In the genomic region with DNA sequence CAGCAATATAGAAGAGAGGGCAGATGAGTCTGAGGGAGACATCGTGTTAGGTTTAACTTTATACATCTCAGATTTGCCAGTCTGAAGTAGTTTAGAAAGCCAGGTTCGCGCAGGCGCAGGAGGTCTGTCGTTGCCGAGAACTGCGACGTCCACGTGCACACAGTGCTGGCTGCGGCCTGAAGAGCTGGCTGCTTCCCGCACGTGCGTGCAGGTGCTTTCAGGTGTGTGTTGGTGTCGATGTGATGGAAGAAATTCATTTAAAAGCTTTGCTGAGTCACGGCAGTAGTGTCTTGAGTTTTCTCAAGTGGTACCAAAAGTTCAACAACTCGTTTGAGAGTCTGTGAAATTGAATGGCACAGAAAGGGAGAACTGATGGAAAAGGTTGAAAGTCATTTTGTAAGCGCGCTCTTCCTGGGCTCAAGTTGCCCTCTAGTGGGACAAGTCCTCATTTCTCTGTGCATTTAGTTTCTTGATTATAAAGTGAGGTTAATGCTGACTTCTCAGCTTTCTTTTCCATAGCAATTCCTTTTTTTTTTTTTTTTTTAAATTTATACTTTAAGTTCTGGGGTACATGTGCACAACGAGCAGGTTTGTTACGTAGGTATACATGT, we compare ENCODE assay signal across 8 cellular contexts. TPM values are rescaled to one million over a fixed set of nuclear protein-coding genes. Genes with fewer than 3 reads are reported as not detected.
DNase-seq lines count a peak whose midpoint lies in the region; ATAC-seq and TF ChIP-seq lines count a peak whose summit lies in the region.

No MANE protein-coding gene starts in this region.

- no peak for ATAC-seq in activated naive CD8-positive, alpha-beta T cell treated with anti-CD3 and anti-CD28 coated beads, Interleukin-2, amount 10 ng/mL, durations not matched to agents 7 days and 5 days (ENCODE audit: low read depth)
- ATAC-seq in left lung, result peak; percentile 92

- intact Hi-C loops in CD14-positive monocyte (cut with micrococcal nuclease) (no loop called here), left lung (cut with DNase I) (no loop called here)

- H3K9me2 ChIP-seq in GM23248 (ENCODE audit: insufficient read depth), result no peaks in the 10 kb centered on the region

- no peaks in the 10 kb centered on the region for H4K20me1 ChIP-seq in GM23248 (ENCODE audit: insufficient read depth)

- H2AFZ ChIP-seq in GM23248, result no peak overlapping the region

- H3K9me3 ChIP-seq in GM23248 (ENCODE audit: low read depth) (no peaks in the 10 kb centered on the region), left lung (no peaks in the 10 kb centered on the region)

- H3K27ac ChIP-seq in GM23248, result no peak overlapping the region
- H3K27ac ChIP-seq in left lung, result no peak overlapping the region

- H3F3A ChIP-seq in GM23248 (ENCODE audit: insufficient read depth), result 0 out of 2 replicates have a peak, but pooled peaks cover 4% of the 10 kb centered on the region

- no peaks in the 10 kb centered on the region for H3K27me3 ChIP-seq in GM23248 (replicated peaks; ENCODE audit: insufficient read depth)
- no peaks in the 10 kb centered on the region for H3K27me3 ChIP-seq in left lung

- H3K9me3 Mint-ChIP-seq in CD14-positive monocyte, result no peaks in the 10 kb centered on the region
- no peaks in the 10 kb centered on the region for H3K9me3 Mint-ChIP-seq in activated naive CD8-positive, alpha-beta T cell treated with anti-CD3 and anti-CD28 coated beads, Interleukin-2, amount 10 ng/mL, durations not matched to agents 7 days and 5 days

- POLR2A ChIA-PET in activated naive CD8-positive, alpha-beta T cell treated with anti-CD3 and anti-CD28 coated beads, Interleukin-2, amount 10 ng/mL, durations not matched to agents 7 days and 5 days (lab: Charles Lee), result interaction anchor here (0.6 kb wide), 2 partner anchors 12 to 26 kb away, joined by 3 to 4 read pairs; a partner anchor contains a TSS

- TF ChIP-seq CTCF in CD14-positive monocyte (IDR thresholded peaks at IDR 0.05), result peak; percentile 34
- peak; percentile 12 to 19 for TF ChIP-seq CTCF in left lung (IDR thresholded peaks at IDR 0.05)

- H3K4me2 ChIP-seq in GM23248 (ENCODE audit: unreplicated experiment), result no peak overlapping the region

- no peak overlapping the region for H3K4me3 Mint-ChIP-seq in CD14-positive monocyte
- H3K4me3 Mint-ChIP-seq in activated naive CD8-positive, alpha-beta T cell treated with anti-CD3 and anti-CD28 coated beads, Interleukin-2, amount 10 ng/mL, durations not matched to agents 7 days and 5 days, result no peak overlapping the region

- DNase-seq in CD14-positive monocyte (ENCODE audit: low spot score), result no peak
- DNase-seq in GM23248, result peak; percentile 23
- DNase-seq in activated naive CD8-positive, alpha-beta T cell treated with anti-CD3 and anti-CD28 coated beads, Interleukin-2, amount 10 ng/mL, durations not matched to agents 7 days and 5 days, result no peak
- peak; percentile 72 to 86 for DNase-seq in left lung
- DNase-seq in NCI-H1105 treated with DMSO at 0.1 percent for 48 hours (lab: John Stamatoyannopoulos, UW), result no peak
- no peak for DNase-seq in NCI-H187 (lab: John Stamatoyannopoulos, UW)
- no peak for DNase-seq in NCI-H2029 treated with DMSO at 0.1 percent for 48 hours (lab: John Stamatoyannopoulos, UW)
- DNase-seq in NCI-H1417 treated with DMSO at 0.1 percent for 48 hours (lab: John Stamatoyannopoulos, UW), result no peak

- 87 to 89% methylated on average over 20 of the region's 20 CpGs for WGBS in GM23248 (ENCODE audit: low coverage in 1 of 2, low lambda C conversion rate in 2 of 2, missing lambda C conversion rate in 2 of 2), 2 experiments

- H3K4me1 Mint-ChIP-seq in CD14-positive monocyte, result peaks cover 7% of the 10 kb centered on the region
- H3K4me1 Mint-ChIP-seq in activated naive CD8-positive, alpha-beta T cell treated with anti-CD3 and anti-CD28 coated beads, Interleukin-2, amount 10 ng/mL, durations not matched to agents 7 days and 5 days, result no peaks in the 10 kb centered on the region

- H3K4me3 ChIP-seq in GM23248, result no peak overlapping the region
- H3K4me3 ChIP-seq in left lung, result no peak overlapping the region

- no peaks in the 10 kb centered on the region for H3K27me3 Mint-ChIP-seq in CD14-positive monocyte (ENCODE audit: low read depth in 3 of 3)
- no peaks in the 10 kb centered on the region for H3K27me3 Mint-ChIP-seq in activated naive CD8-positive, alpha-beta T cell treated with anti-CD3 and anti-CD28 coated beads, Interleukin-2, amount 10 ng/mL, durations not matched to agents 7 days and 5 days

- H3K9ac ChIP-seq in GM23248, result no peak overlapping the region

- peak overlapping the region in 4 of 7 donors; percentile 4 to 80 (median 38) for H3K27ac Mint-ChIP-seq in CD14-positive monocyte
- H3K27ac Mint-ChIP-seq in activated naive CD8-positive, alpha-beta T cell treated with anti-CD3 and anti-CD28 coated beads, Interleukin-2, amount 10 ng/mL, durations not matched to agents 7 days and 5 days, result peak overlapping the region; percentile 61

- H3K36me3 ChIP-seq in GM23248 (ENCODE audit: low read depth) (peaks cover 28% of the 10 kb centered on the region), left lung (peaks cover 0 to 68% of the 10 kb centered on the region in 2 donors)

- H3K79me2 ChIP-seq in GM23248 (ENCODE audit: insufficient read depth), result peaks cover 75% of the 10 kb centered on the region

- H3K4me1 ChIP-seq in GM23248 (ENCODE audit: insufficient read depth) (peaks cover 7% of the 10 kb centered on the region; the same call in 1 of the 2 replicates), left lung (peaks cover 0 to 5% of the 10 kb centered on the region in 2 donors)

- in situ Hi-C loops in GM23248 (cut with MboI), result no loop called here

- H3K36me3 Mint-ChIP-seq in CD14-positive monocyte, result peaks cover 59 to 76% of the 10 kb centered on the region in 2 donors
- peaks cover 17% of the 10 kb centered on the region for H3K36me3 Mint-ChIP-seq in activated naive CD8-positive, alpha-beta T cell treated with anti-CD3 and anti-CD28 coated beads, Interleukin-2, amount 10 ng/mL, durations not matched to agents 7 days and 5 days

RNA-seq across cellular contexts. Expression of a gene that starts 18.7 kb away (rescaled TPM):
- polyA plus RNA-seq in CD14-positive monocyte (1 to 10 TPM; 7.1 to 8.6 TPM), GM23248 (2016; fragmentation: Nextera tagmentation; extraction: Ambion mirVana) (11.5 and 13.7 TPM in 2 replicates)
- 12.8 and 16.5 TPM in 2 replicates for total RNA-seq in GM23248 (2014; rRNA removed; shearing (Covaris generic))
- total RNA-seq in activated naive CD8-positive, alpha-beta T cell treated with anti-CD3 and anti-CD28 coated beads, Interleukin-2, amount 10 ng/mL, durations not matched to agents 7 days and 5 days, result 10 to 100 TPM; 30.4 to 34.4 TPM
- 10 to 100 TPM; 16.1 to 23.8 TPM for total RNA-seq in left lung

RNA-seq across cellular contexts. Expression of a gene that starts 25.9 kb away (rescaled TPM):
- polyA plus RNA-seq in CD14-positive monocyte, result 10 to 100 TPM; 35.0 to 46.9 TPM
- 33.7 and 41.9 TPM in 2 replicates for total RNA-seq in GM23248 (2014; rRNA removed; shearing (Covaris generic))
- polyA plus RNA-seq in GM23248 (2016; fragmentation: Nextera tagmentation; extraction: Ambion mirVana), result 41.6 and 42.9 TPM in 2 replicates
- 10 to 100 TPM; 53.8 to 57.6 TPM for total RNA-seq in activated naive CD8-positive, alpha-beta T cell treated with anti-CD3 and anti-CD28 coated beads, Interleukin-2, amount 10 ng/mL, durations not matched to agents 7 days and 5 days
- 100 to 1,000 TPM in 1 of 2 donors, 10 to 100 TPM in 1; 61.1 to 101 TPM for total RNA-seq in left lung

RNA-seq across cellular contexts. Expression of a gene that starts 49.2 kb away (rescaled TPM):
- polyA plus RNA-seq in CD14-positive monocyte (not detected), GM23248 (2016; fragmentation: Nextera tagmentation; extraction: Ambion mirVana) (not detected in 2 replicates)
- not detected in 2 replicates for total RNA-seq in GM23248 (2014; rRNA removed; shearing (Covaris generic))
- total RNA-seq in activated naive CD8-positive, alpha-beta T cell treated with anti-CD3 and anti-CD28 coated beads, Interleukin-2, amount 10 ng/mL, durations not matched to agents 7 days and 5 days, result not detected
- not detected for total RNA-seq in left lung

Comparison
In these comparisons a context has a peak if more than half of its experiments do, and no peak if none do; other contexts are left out.
1. DNase-seq: peak in GM23248 (single experiment) and left lung (2 of 2); none in CD14-positive monocyte (single experiment), activated naive CD8-positive, alpha-beta T cell treated with anti-CD3 and anti-CD28 coated beads, Interleukin-2, amount 10 ng/mL, durations not matched to agents 7 days and 5 days (single experiment), NCI-H1105 treated with DMSO at 0.1 percent for 48 hours (single experiment), NCI-H187 (0 of 2), NCI-H2029 treated with DMSO at 0.1 percent for 48 hours (single experiment) and NCI-H1417 treated with DMSO at 0.1 percent for 48 hours (single experiment).